ENCODE assay signal across 20 cellular contexts in the genomic region with DNA sequence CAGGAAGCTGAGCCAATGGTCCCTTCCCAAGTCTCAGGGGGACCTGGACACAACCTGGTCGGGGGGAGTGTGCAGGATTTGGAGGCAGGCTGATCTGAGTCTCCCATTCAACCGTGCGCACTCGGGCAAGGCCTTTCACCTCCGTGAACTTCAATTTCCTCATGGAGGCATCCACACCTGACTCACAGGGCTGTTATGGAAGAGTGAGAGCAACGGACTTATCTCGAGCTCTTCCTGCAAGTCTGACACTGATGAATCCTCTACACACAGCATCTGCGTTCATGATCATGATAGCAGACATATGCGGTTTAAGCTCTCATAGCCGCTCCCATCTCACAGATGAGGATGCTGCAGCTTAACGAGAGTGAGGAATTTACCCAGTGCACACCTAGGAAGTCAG. TPM values are rescaled to one million over a fixed set of nuclear protein-coding genes. Genes with fewer than 3 reads are reported as not detected.
DNase-seq lines count a peak whose midpoint lies in the region; ATAC-seq and TF ChIP-seq lines count a peak whose summit lies in the region.
"Had no signal": no experiment of that assay in that cellular context is flagged by ENCODE, and none has a peak within 500 bp of the region (broad histone marks: within the 10 kb centered on the region; RNA-seq: fewer than 3 reads in every experiment).

No MANE protein-coding gene starts in this region.

- no peaks in the 10 kb centered on the region for H3K9me2 ChIP-seq in PC-3 (replicated peaks; ENCODE audit: low read length)

- H3K27me3 ChIP-seq in BLaER1 (no peaks in the 10 kb centered on the region), right cardiac atrium (ENCODE audit: control insufficient read depth, insufficient read depth) (no peaks in the 10 kb centered on the region), stomach (no peaks in the 10 kb centered on the region), PC-3 (ENCODE audit: low read length) (no peaks in the 10 kb centered on the region)

- no peak for TF ChIP-seq EP300 in stomach (IDR thresholded peaks at IDR 0.05)

- no peaks in the 10 kb centered on the region for H3K36me3 ChIP-seq in BLaER1
- H3K36me3 ChIP-seq in stomach: peaks cover 0 to 26% (median 11%) of the 10 kb centered on the region in 4 donors
- H3K36me3 ChIP-seq in PC-3 (ENCODE audit: low read depth, low read length): no peaks in the 10 kb centered on the region

- peak overlapping the region; percentile 58; the same call in 1 of the 2 replicates for H3K9ac ChIP-seq in BLaER1
- H3K9ac ChIP-seq in PC-3 (ENCODE audit: low read length): no peak overlapping the region

- no peaks in the 10 kb centered on the region for H3K79me2 ChIP-seq in PC-3 (ENCODE audit: low read length)

- intact Hi-C loops in right cardiac atrium (cut with DNase I): no loop called here
- intact Hi-C loops in stomach (cut with DNase I; ENCODE audit: low total_unique reads): no loop called here
- intact Hi-C loops in PC-3 (cut with micrococcal nuclease): no loop called here

- 67% methylated on average over 11 of the region's 11 CpGs for WGBS in right cardiac atrium
- 72 to 80% (median 74%) methylated on average over 9 to 11 of the region's 11 CpGs for WGBS in stomach, 5 donors

- POLR2A ChIA-PET in PC-3 (lab: Charles Lee; ENCODE audit: unreplicated experiment): no interaction called here

- H3K4me2 ChIP-seq in BLaER1 (peak overlapping the region; percentile 86), PC-3 (ENCODE audit: low read length) (no peak overlapping the region)
- H3K4me2 ChIP-seq: GM23338 had no signal

- peak overlapping the region; percentile 81 for H3K27ac ChIP-seq in BLaER1
- no peak overlapping the region for H3K27ac ChIP-seq in right cardiac atrium (ENCODE audit: low read length)
- H3K27ac ChIP-seq in stomach: peak overlapping the region; percentile 74 to 85 (median 77)
- H3K27ac ChIP-seq in PC-3 (ENCODE audit: low read length): no peak overlapping the region
- H3K27ac ChIP-seq: HL-60, RWPE1 had no signal

- H3K9me3 ChIP-seq in BLaER1 (no peaks in the 10 kb centered on the region), right cardiac atrium (ENCODE audit: control insufficient read depth, low read length) (no peaks in the 10 kb centered on the region), stomach (no peaks in the 10 kb centered on the region), PC-3 (ENCODE audit: low read length) (no peaks in the 10 kb centered on the region)
- H3K9me3 ChIP-seq: Caco-2 had no signal

- DNase-seq in amniotic epithelial cell (ENCODE audit: low read depth) (peak; percentile 82), right cardiac atrium (peak in 2 of 3 donors; percentile 26 to 44), stomach (no peak), PC-3 (no peak), CD1c-positive myeloid dendritic cell (ENCODE audit: extremely low spot score) (no peak)
- DNase-seq: Caco-2; CD4-positive, CD25-positive, alpha-beta regulatory T cell; DMS153; EL; NCI-H1105; NCI-H1694; NCI-H2227 treated with DMSO at 0.1 percent for 48 hours; NCI-H526 treated with DMSO at 0.1 percent for 48 hours; OCI-M1 had no signal

- CTCF ChIA-PET in PC-3 (lab: Charles Lee): no interaction called here

- H4K20me1 ChIP-seq in BLaER1 (peaks cover 10% of the 10 kb centered on the region; the same call in 1 of the 2 replicates), PC-3 (ENCODE audit: low read length) (no peaks in the 10 kb centered on the region)

- H3K4me1 ChIP-seq in BLaER1: peaks cover 77% of the 10 kb centered on the region
- H3K4me1 ChIP-seq in right cardiac atrium (ENCODE audit: control insufficient read depth, insufficient read depth, low read length): peaks cover 8% of the 10 kb centered on the region
- H3K4me1 ChIP-seq in stomach: peaks cover 18 to 45% (median 36%) of the 10 kb centered on the region in 4 donors
- H3K4me1 ChIP-seq in PC-3 (ENCODE audit: insufficient read depth, low read length): no peaks in the 10 kb centered on the region

- H2AFZ ChIP-seq in PC-3 (ENCODE audit: low read length): no peak overlapping the region
- H2AFZ ChIP-seq: GM23338 had no signal

- TF ChIP-seq CTCF in stomach (IDR thresholded peaks at IDR 0.05) (no peak), PC-3 (conservative IDR thresholded peaks at IDR 0.05; ENCODE audit: low read depth, low read length) (no peak)

- H3K4me3 ChIP-seq in BLaER1 (no peak overlapping the region), right cardiac atrium (ENCODE audit: low read length) (no peak overlapping the region), stomach (no peak overlapping the region), PC-3 (ENCODE audit: low read length) (no peak overlapping the region)
- H3K4me3 ChIP-seq: GM23338 had no signal

- no peak for TF ChIP-seq POLR2A in stomach (IDR thresholded peaks at IDR 0.05)

- H3F3A ChIP-seq in PC-3 (ENCODE audit: low read length, unreplicated experiment): no peaks in the 10 kb centered on the region

- ATAC-seq in right cardiac atrium (no peak), GM19452 (IDR thresholded peaks at IDR 0.05; ENCODE audit: unreplicated experiment) (no peak), PC-3 (no peak)
- ATAC-seq: GM23338, HCT116 had no signal

- BruUV-seq in PC-3 (replicated peaks; lab: Mats Ljungman, UMichigan): no TSS peak

RNA-seq across cellular contexts. Expression of a gene that starts 21.6 kb away (rescaled TPM):
- total RNA-seq in right cardiac atrium (10 to 100 TPM; 13.9 to 16.1 (median 14.4) TPM), stomach (10 to 100 TPM in 2 of 5 donors, 1 to 10 TPM in 2, under 1 TPM in 1; 0.29 to 22.6 (median 8.9) TPM), PC-3 (2014; rRNA removed) (17.2 and 17.7 TPM in 2 replicates)
- polyA plus RNA-seq in right cardiac atrium (14.2 TPM), stomach (1 to 10 TPM; 7.3 to 9.5 (median 8.6) TPM)

RNA-seq across cellular contexts. Expression of a gene that starts 39.0 kb away (rescaled TPM):
- total RNA-seq in right cardiac atrium (10 to 100 TPM; 14.7 to 21.8 (median 17.3) TPM), stomach (10 to 100 TPM; 21.0 to 47.8 (median 26.9) TPM), PC-3 (2014; rRNA removed) (20.8 and 25.6 TPM in 2 replicates)
- polyA plus RNA-seq in right cardiac atrium (11.6 TPM), stomach (10 to 100 TPM; 17.9 to 33.8 (median 23.2) TPM)

Comparison
In these comparisons a context has a peak if more than half of its experiments do, and no peak if none do; other contexts are left out.
1. H3K27ac ChIP-seq: peak in BLaER1 (single experiment) and stomach (5 of 5); none in right cardiac atrium (single experiment) and PC-3 (single experiment).
2. DNase-seq: peak in amniotic epithelial cell (single experiment) and right cardiac atrium (2 of 3); none in stomach (single experiment), PC-3 (single experiment) and CD1c-positive myeloid dendritic cell (single experiment).